ENCODE assay signal across 14 cellular contexts in the genomic region with DNA sequence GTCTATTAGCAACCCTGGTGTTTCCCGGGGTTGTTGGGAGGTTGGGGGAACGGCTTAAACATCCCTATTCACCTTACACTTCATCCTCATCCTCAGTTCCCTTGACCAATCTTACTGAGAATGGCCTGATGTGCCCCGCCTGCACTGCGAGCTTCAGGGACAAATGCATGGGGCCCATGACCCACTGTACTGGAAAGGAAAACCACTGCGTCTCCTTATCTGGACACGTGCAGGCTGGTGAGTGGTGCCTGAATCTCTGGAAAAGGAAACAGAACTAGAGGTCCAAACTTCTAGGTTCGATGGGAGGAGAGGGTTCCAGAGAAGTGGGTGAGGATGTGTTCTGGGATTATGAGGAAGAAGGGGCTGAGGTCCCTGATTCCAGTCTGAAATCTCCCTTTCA. TPM values are rescaled to one million over a fixed set of nuclear protein-coding genes. Genes with fewer than 3 reads are reported as not detected.
DNase-seq lines count a peak whose midpoint lies in the region; ATAC-seq and TF ChIP-seq lines count a peak whose summit lies in the region.
"Had no signal": no experiment of that assay in that cellular context is flagged by ENCODE, and none has a peak within 500 bp of the region (broad histone marks: within the 10 kb centered on the region; RNA-seq: fewer than 3 reads in every experiment).

No MANE protein-coding gene starts in this region.

- no peaks in the 10 kb centered on the region for H3F3A ChIP-seq in GM23338 (replicated peaks; ENCODE audit: low read depth)

- H3K4me1 Mint-ChIP-seq in GM23338 = peaks cover 24% of the 10 kb centered on the region
- H3K4me1 Mint-ChIP-seq in nephron = peaks cover 30% of the 10 kb centered on the region

- H2AFZ ChIP-seq in ACC112 (ENCODE audit: low read length, unreplicated experiment) = no peak overlapping the region
- H2AFZ ChIP-seq in GM23338 = peak overlapping the region; percentile 66; the same call in 1 of the 2 replicates

- H3K27ac Mint-ChIP-seq in GM23338 = no peak overlapping the region
- peak overlapping the region; percentile 23 to 96 (median 90) for H3K27ac Mint-ChIP-seq in nephron
- H3K27ac Mint-ChIP-seq: CD4-positive, alpha-beta T cell; T-cell had no signal

- H3K36me3 ChIP-seq in ACC112 (ENCODE audit: insufficient read depth, low read length) = no peaks in the 10 kb centered on the region
- no peaks in the 10 kb centered on the region; the same call in 1 of the 2 replicates for H3K36me3 ChIP-seq in GM23338 (ENCODE audit: insufficient read depth)

- H3K36me3 Mint-ChIP-seq in GM23338 (ENCODE audit: low read depth) (peaks cover 11% of the 10 kb centered on the region), nephron (ENCODE audit: low read depth) (peaks cover 16% of the 10 kb centered on the region)

- H3K27me3 Mint-ChIP-seq in GM23338 (ENCODE audit: insufficient read depth, low read depth, poor library complexity) (peaks cover 3% of the 10 kb centered on the region), nephron (ENCODE audit: low read depth) (no peaks in the 10 kb centered on the region)
- H3K27me3 Mint-ChIP-seq: CD4-positive, alpha-beta T cell; T-cell had no signal

- DNase-seq in GM23338 (ENCODE audit: low spot score) (no peak), NCI-H1694 treated with DMSO at 0.1 percent for 48 hours (lab: John Stamatoyannopoulos, UW) (no peak), NCI-H524 (lab: John Stamatoyannopoulos, UW) (no peak), substantia nigra (lab: John Stamatoyannopoulos, UW) (no peak)
- no peak for DNase-seq in activated CD4-positive, CD25-positive, alpha-beta regulatory T cell (lab: John Stamatoyannopoulos, UW)
- DNase-seq: CD4-positive, alpha-beta T cell; central memory CD4-positive, alpha-beta T cell; foreskin fibroblast; left colon; NCI-H748 treated with DMSO at 0.1 percent for 48 hours; T-cell had no signal

- H3K4me2 ChIP-seq in GM23338 = peak overlapping the region; percentile 78

- H3K9me3 Mint-ChIP-seq in GM23338 = no peaks in the 10 kb centered on the region; the same call in 2 of the 3 replicates
- H3K9me3 Mint-ChIP-seq in nephron = no peaks in the 10 kb centered on the region
- H3K9me3 Mint-ChIP-seq: CD4-positive, alpha-beta T cell; T-cell had no signal

- no peak overlapping the region for H3K27ac ChIP-seq in ACC112 (ENCODE audit: low read depth, low read length)
- H3K27ac ChIP-seq in GM23338 (ENCODE audit: low read depth) = no peak overlapping the region
- H3K27ac ChIP-seq in cingulate gyrus (ENCODE audit: low read depth, low read length) = peak overlapping the region; percentile 4
- no peak overlapping the region for H3K27ac ChIP-seq in substantia nigra (ENCODE audit: low read depth, low read length, poor library complexity, severe bottlenecking)

- no peaks in the 10 kb centered on the region; the same call in 1 of the 2 replicates for H4K20me1 ChIP-seq in GM23338 (replicated peaks; ENCODE audit: insufficient read depth)

- H3K27me3 ChIP-seq in ACC112 (ENCODE audit: insufficient read depth, low read length) (no peaks in the 10 kb centered on the region), GM23338 (ENCODE audit: insufficient read depth) (no peaks in the 10 kb centered on the region)

- no peak for ATAC-seq in GM23338
- ATAC-seq: left colon, T-cell had no signal

- H3K9me2 ChIP-seq in GM23338 (ENCODE audit: insufficient read depth) = no peaks in the 10 kb centered on the region

- H3K4me3 Mint-ChIP-seq in GM23338 (peak overlapping the region; percentile 92), nephron (peak overlapping the region; percentile 88 to 94 (median 91))

- peak overlapping the region; percentile 91 for H3K4me3 ChIP-seq in ACC112 (ENCODE audit: low read depth, low read length)
- H3K4me3 ChIP-seq in GM23338 = peak overlapping the region; percentile 64; the same call in 1 of the 2 replicates

- no peak for TF ChIP-seq CTCF in GM23338 (conservative IDR thresholded peaks at IDR 0.05; ENCODE audit: low read depth in 2 of 2)
- TF ChIP-seq CTCF in nephron (IDR thresholded peaks at IDR 0.05; ENCODE audit: unreplicated experiment in 3 of 3) = no peak

- H3K79me2 ChIP-seq in ACC112 (ENCODE audit: control insufficient read depth, insufficient read depth, low read length, unreplicated experiment) = no peaks in the 10 kb centered on the region
- H3K79me2 ChIP-seq in GM23338 (replicated peaks; ENCODE audit: insufficient read depth) = peaks cover 4% of the 10 kb centered on the region; the same call in 1 of the 2 replicates

- H3K4me1 ChIP-seq in ACC112 (ENCODE audit: control insufficient read depth, insufficient read depth, low read length, unreplicated experiment) = peaks cover 5% of the 10 kb centered on the region
- peaks cover 6% of the 10 kb centered on the region for H3K4me1 ChIP-seq in GM23338 (ENCODE audit: insufficient read depth)

TF ChIP-seq in GM23338, 12 proteins besides CTCF, POLR2A, EP300 and RAD21 (continues in another document):
- no peak for TF ChIP-seq CREB1 (CRISPR knock-in tag; IDR thresholded peaks at IDR 0.05; ENCODE audit: low read depth)
- no peak for TF ChIP-seq EZH2phosphoT487 (IDR thresholded peaks at IDR 0.05; ENCODE audit: unreplicated experiment)
- no peak for TF ChIP-seq ZNF114 (CRISPR knock-in tag; IDR thresholded peaks at IDR 0.05)
- no peak for TF ChIP-seq NANOG (IDR thresholded peaks at IDR 0.05; ENCODE audit: borderline replicate concordance)
- TF ChIP-seq, protein P1, sequence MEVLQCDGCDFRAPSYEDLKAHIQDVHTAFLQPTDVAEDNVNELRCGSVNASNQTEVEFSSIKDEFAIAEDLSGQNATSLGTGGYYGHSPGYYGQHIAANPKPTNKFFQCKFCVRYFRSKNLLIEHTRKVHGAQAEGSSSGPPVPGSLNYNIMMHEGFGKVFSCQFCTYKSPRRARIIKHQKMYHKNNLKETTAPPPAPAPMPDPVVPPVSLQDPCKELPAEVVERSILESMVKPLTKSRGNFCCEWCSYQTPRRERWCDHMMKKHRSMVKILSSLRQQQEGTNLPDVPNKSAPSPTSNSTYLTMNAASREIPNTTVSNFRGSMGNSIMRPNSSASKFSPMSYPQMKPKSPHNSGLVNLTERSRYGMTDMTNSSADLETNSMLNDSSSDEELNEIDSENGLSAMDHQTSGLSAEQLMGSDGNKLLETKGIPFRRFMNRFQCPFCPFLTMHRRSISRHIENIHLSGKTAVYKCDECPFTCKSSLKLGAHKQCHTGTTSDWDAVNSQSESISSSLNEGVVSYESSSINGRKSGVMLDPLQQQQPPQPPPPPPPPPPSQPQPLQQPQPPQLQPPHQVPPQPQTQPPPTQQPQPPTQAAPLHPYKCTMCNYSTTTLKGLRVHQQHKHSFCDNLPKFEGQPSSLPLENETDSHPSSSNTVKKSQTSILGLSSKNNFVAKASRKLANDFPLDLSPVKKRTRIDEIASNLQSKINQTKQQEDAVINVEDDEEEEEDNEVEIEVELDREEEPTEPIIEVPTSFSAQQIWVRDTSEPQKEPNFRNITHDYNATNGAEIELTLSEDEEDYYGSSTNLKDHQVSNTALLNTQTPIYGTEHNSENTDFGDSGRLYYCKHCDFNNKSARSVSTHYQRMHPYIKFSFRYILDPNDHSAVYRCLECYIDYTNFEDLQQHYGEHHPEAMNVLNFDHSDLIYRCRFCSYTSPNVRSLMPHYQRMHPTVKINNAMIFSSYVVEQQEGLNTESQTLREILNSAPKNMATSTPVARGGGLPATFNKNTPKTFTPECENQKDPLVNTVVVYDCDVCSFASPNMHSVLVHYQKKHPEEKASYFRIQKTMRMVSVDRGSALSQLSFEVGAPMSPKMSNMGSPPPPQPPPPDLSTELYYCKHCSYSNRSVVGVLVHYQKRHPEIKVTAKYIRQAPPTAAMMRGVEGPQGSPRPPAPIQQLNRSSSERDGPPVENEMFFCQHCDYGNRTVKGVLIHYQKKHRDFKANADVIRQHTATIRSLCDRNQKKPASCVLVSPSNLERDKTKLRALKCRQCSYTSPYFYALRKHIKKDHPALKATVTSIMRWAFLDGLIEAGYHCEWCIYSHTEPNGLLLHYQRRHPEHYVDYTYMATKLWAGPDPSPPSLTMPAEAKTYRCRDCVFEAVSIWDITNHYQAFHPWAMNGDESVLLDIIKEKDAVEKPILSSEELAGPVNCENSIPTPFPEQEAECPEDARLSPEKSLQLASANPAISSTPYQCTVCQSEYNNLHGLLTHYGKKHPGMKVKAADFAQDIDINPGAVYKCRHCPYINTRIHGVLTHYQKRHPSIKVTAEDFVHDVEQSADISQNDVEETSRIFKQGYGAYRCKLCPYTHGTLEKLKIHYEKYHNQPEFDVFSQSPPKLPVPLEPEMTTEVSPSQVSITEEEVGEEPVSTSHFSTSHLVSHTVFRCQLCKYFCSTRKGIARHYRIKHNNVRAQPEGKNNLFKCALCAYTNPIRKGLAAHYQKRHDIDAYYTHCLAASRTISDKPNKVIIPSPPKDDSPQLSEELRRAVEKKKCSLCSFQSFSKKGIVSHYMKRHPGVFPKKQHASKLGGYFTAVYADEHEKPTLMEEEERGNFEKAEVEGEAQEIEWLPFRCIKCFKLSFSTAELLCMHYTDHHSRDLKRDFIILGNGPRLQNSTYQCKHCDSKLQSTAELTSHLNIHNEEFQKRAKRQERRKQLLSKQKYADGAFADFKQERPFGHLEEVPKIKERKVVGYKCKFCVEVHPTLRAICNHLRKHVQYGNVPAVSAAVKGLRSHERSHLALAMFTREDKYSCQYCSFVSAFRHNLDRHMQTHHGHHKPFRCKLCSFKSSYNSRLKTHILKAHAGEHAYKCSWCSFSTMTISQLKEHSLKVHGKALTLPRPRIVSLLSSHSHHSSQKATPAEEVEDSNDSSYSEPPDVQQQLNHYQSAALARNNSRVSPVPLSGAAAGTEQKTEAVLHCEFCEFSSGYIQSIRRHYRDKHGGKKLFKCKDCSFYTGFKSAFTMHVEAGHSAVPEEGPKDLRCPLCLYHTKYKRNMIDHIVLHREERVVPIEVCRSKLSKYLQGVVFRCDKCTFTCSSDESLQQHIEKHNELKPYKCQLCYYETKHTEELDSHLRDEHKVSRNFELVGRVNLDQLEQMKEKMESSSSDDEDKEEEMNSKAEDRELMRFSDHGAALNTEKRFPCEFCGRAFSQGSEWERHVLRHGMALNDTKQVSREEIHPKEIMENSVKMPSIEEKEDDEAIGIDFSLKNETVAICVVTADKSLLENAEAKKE (CRISPR knock-in tag; IDR thresholded peaks at IDR 0.05) = no peak
- TF ChIP-seq ZNF331 (CRISPR knock-in tag; IDR thresholded peaks at IDR 0.05; ENCODE audit: low read depth) = no peak

RNA-seq across cellular contexts. Expression of a gene that starts 5.9 kb away (rescaled TPM):
- total RNA-seq in GM23338 (2014; rRNA removed; shearing (Covaris generic)) = 4.3 and 7.8 TPM in 2 replicates
- polyA plus RNA-seq in GM23338 (2016; fragmentation: Nextera tagmentation; extraction: Ambion mirVana) = 11.1 and 12.1 TPM in 2 replicates
- total RNA-seq: CD4-positive, alpha-beta T cell had no signal

RNA-seq across cellular contexts. Expression of a gene that starts 6.1 kb away (rescaled TPM):
- 45.8 and 49.5 TPM in 2 replicates for total RNA-seq in GM23338 (2014; rRNA removed; shearing (Covaris generic))
- 32.0 and 35.3 TPM in 2 replicates for polyA plus RNA-seq in GM23338 (2016; fragmentation: Nextera tagmentation; extraction: Ambion mirVana)

RNA-seq across cellular contexts. Expression of a gene that starts 14.5 kb away (rescaled TPM):
- total RNA-seq in GM23338 (2014; rRNA removed; shearing (Covaris generic)) = 49.6 and 72.7 TPM in 2 replicates
- polyA plus RNA-seq in GM23338 (2016; fragmentation: Nextera tagmentation; extraction: Ambion mirVana) = 8.4 and 8.7 TPM in 2 replicates

RNA-seq across cellular contexts. Expression of a gene that starts 14.9 kb away (rescaled TPM):
- total RNA-seq in GM23338 (2014; rRNA removed; shearing (Covaris generic)) = 5.9 and 14.1 TPM in 2 replicates
- 15.5 and 16.9 TPM in 2 replicates for polyA plus RNA-seq in GM23338 (2016; fragmentation: Nextera tagmentation; extraction: Ambion mirVana)

RNA-seq across cellular contexts. Expression of a gene that starts 30.4 kb away (rescaled TPM):
- not detected in 2 replicates for total RNA-seq in GM23338 (2014; rRNA removed; shearing (Covaris generic))
- 0.08 and 0.17 TPM in 2 replicates for polyA plus RNA-seq in GM23338 (2016; fragmentation: Nextera tagmentation; extraction: Ambion mirVana)
